In the genomic region with DNA sequence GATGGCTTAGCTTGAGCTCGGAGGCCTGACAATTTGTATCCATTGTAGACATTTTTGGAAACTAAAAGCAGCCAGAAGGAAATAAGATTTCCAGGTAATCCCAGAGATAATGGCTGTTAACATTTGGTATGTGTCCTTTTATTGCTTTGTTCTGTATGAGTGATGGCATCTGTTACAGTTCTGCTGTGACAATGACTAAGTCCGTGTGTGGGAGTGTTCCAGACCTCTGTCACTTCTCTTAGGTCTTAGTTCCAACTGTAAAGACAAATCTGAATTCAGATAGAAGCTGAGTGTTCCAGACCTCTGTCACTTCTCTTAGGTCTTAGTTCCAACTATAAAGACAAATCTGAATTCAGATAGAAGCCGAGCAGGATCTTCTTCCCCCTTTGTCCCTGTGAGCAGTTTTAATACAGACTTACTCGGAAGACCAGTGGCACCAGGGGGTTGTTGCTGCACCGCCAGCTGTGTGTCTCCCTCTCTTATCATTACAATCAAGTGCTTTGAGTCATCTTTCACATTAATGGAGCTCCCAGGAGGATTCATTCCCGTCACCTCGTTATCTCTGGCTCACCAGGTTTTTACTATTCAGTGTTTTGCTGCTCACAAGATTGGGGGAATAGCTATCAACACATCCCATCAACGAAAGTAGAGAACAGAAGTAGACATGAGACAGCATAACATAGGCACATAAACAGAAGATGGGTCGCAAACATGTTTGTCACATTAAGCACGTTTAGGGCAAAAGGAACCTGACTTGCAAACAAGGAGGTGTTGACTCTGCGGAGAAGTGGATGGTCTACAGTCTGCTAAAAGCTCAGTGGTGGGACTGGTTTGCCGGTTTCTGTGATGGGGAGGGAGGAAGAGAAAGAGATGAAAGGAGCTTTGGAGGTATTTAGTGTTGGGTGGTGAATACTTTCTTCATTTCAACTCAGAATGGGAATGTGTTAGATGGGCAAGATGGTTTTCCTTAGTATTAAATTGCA, we compare ENCODE assay signal across 25 cellular contexts.
DNase-seq lines count a peak whose midpoint lies in the region; ATAC-seq, FAIRE-seq and TF ChIP-seq lines count a peak whose summit lies in the region.
"Had no signal": no experiment of that assay in that cellular context is flagged by ENCODE, and none has a peak within 500 bp of the region (broad histone marks: within the 10 kb centered on the region; RNA-seq: fewer than 3 reads in every experiment).

No MANE protein-coding gene starts in this region.

- H3K9me3 Mint-ChIP-seq in activated naive CD8-positive, alpha-beta T cell treated with anti-CD3 and anti-CD28 coated beads, Interleukin-2, amount 50 U/mL, for 24 hours = no peaks in the 10 kb centered on the region
- H3K9me3 Mint-ChIP-seq in activated naive CD8-positive, alpha-beta T cell treated with anti-CD3 and anti-CD28 coated beads for 36 hours = no peaks in the 10 kb centered on the region
- H3K9me3 Mint-ChIP-seq in chondrocyte (ENCODE audit: low read depth) (no peaks in the 10 kb centered on the region), progenitor cell of endocrine pancreas (ENCODE audit: low read depth) (no peaks in the 10 kb centered on the region)
- H3K9me3 Mint-ChIP-seq: T-cell had no signal

- H3K18ac ChIP-seq in H1 (ENCODE audit: extremely low read depth, low read length) = peak overlapping the region; percentile 21; the same call in 1 of the 2 replicates

- CTCF ChIA-PET in H1 (lab: Charles Lee; ENCODE audit: partially characterized antibody) = interaction anchor here (1.0 to 3.3 kb wide), 5 partner anchors 9 to 861 kb away, joined by 3 to 25 read pairs (median 5); no protein-coding TSS in a partner anchor

- no peak overlapping the region for H3K4me3 Mint-ChIP-seq in activated naive CD8-positive, alpha-beta T cell treated with anti-CD3 and anti-CD28 coated beads, Interleukin-2, amount 50 U/mL, for 24 hours
- H3K4me3 Mint-ChIP-seq in activated naive CD8-positive, alpha-beta T cell treated with anti-CD3 and anti-CD28 coated beads for 36 hours = no peak overlapping the region
- H3K4me3 Mint-ChIP-seq in chondrocyte (ENCODE audit: unreplicated experiment) = no peak overlapping the region
- no peak overlapping the region for H3K4me3 Mint-ChIP-seq in progenitor cell of endocrine pancreas (ENCODE audit: low read depth)
- H3K4me3 Mint-ChIP-seq: activated CD8-positive, alpha-beta T cell treated with anti-CD3 and anti-CD28 coated beads, Interleukin-2, amount 10 ng/mL, durations not matched to agents 7 days and 5 days; activated naive CD8-positive, alpha-beta T cell; CD4-positive, alpha-beta memory T cell; T-cell had no signal

- H3K27ac Mint-ChIP-seq in activated naive CD8-positive, alpha-beta T cell treated with anti-CD3 and anti-CD28 coated beads, Interleukin-2, amount 50 U/mL, for 24 hours = no peak overlapping the region
- H3K27ac Mint-ChIP-seq in activated naive CD8-positive, alpha-beta T cell treated with anti-CD3 and anti-CD28 coated beads for 36 hours = no peak overlapping the region
- H3K27ac Mint-ChIP-seq in chondrocyte (ENCODE audit: unreplicated experiment) (no peak overlapping the region), progenitor cell of endocrine pancreas (no peak overlapping the region)
- H3K27ac Mint-ChIP-seq: activated CD8-positive, alpha-beta T cell treated with anti-CD3 and anti-CD28 coated beads, Interleukin-2, amount 10 ng/mL, durations not matched to agents 7 days and 5 days; activated naive CD8-positive, alpha-beta T cell; T-cell had no signal

- H3K79me2 ChIP-seq in H1 (ENCODE audit: control insufficient read depth in 1 of 2, insufficient read depth in 2 of 2, low read length in 2 of 2) = no peaks in the 10 kb centered on the region

- no peaks in the 10 kb centered on the region for H3K36me3 Mint-ChIP-seq in activated naive CD8-positive, alpha-beta T cell treated with anti-CD3 and anti-CD28 coated beads, Interleukin-2, amount 50 U/mL, for 24 hours (ENCODE audit: low read depth)
- H3K36me3 Mint-ChIP-seq in activated naive CD8-positive, alpha-beta T cell treated with anti-CD3 and anti-CD28 coated beads for 36 hours = peaks cover 1% of the 10 kb centered on the region
- H3K36me3 Mint-ChIP-seq in chondrocyte (ENCODE audit: low read depth) (peaks cover 2% of the 10 kb centered on the region), progenitor cell of endocrine pancreas (ENCODE audit: insufficient read depth) (no peaks in the 10 kb centered on the region)
- H3K36me3 Mint-ChIP-seq: activated naive CD8-positive, alpha-beta T cell; CD4-positive, alpha-beta memory T cell; T-cell had no signal

- H3K79me1 ChIP-seq in H1 (ENCODE audit: low read depth, low read length) = no peaks in the 10 kb centered on the region; the same call in 1 of the 2 replicates

- TF ChIP-seq RAD21 in H1 (IDR thresholded peaks at IDR 0.05 in 1 of 2, conservative IDR thresholded peaks at IDR 0.05 in 1 of 2; ENCODE audit: low read depth in 2 of 2, low read length in 2 of 2) = no peak

- peak; percentile 76 for FAIRE-seq in H1 (lab: Jason Lieb, UNC)
- FAIRE-seq: bronchial epithelial cell had no signal

- H3K14ac ChIP-seq in H1 (ENCODE audit: insufficient read length) = no peak overlapping the region

- no peaks in the 10 kb centered on the region; the same call in 1 of the 2 replicates for H3K23me2 ChIP-seq in H1 (ENCODE audit: low read depth, low read length)

- H4K5ac ChIP-seq in H1 (ENCODE audit: insufficient read length, low read depth, low read length) = no peak overlapping the region

- no peak overlapping the region for H2AK5ac ChIP-seq in H1 (ENCODE audit: low read depth, low read length)

- 53% methylated on average over 12 of the region's 12 CpGs; no CpG with 5 or more reads in 1 of the 2 experiments for WGBS in H1 (ENCODE audit: extremely low coverage in 1 of 2, insufficient coverage in 1 of 2, insufficient read length in 1 of 2, insufficient replicate concordance in 2 of 2, low coverage in 1 of 2, low lambda C conversion rate in 2 of 2, missing lambda C conversion rate in 1 of 2), 2 experiments

- H3K4me1 Mint-ChIP-seq in activated naive CD8-positive, alpha-beta T cell treated with anti-CD3 and anti-CD28 coated beads, Interleukin-2, amount 50 U/mL, for 24 hours = no peaks in the 10 kb centered on the region
- H3K4me1 Mint-ChIP-seq in activated naive CD8-positive, alpha-beta T cell treated with anti-CD3 and anti-CD28 coated beads for 36 hours = no peaks in the 10 kb centered on the region
- H3K4me1 Mint-ChIP-seq in chondrocyte (ENCODE audit: low read depth) (no peaks in the 10 kb centered on the region), progenitor cell of endocrine pancreas (ENCODE audit: low read depth) (peaks cover 1% of the 10 kb centered on the region)

- H4K20me1 ChIP-seq in H1 (replicated peaks in 1 of 2; ENCODE audit: control insufficient read depth in 1 of 2, insufficient read depth in 2 of 2, low read length in 2 of 2) = no peaks in the 10 kb centered on the region

- H2BK20ac ChIP-seq in H1 (ENCODE audit: low read length) = peak overlapping the region; percentile 91; the same call in 1 of the 2 replicates

- no peak overlapping the region for H2BK15ac ChIP-seq in H1 (ENCODE audit: low read length)

- no peak overlapping the region for H3K56ac ChIP-seq in H1 (replicated peaks; ENCODE audit: insufficient read length, low read depth, low read length)

- POLR2A ChIA-PET in H1 (lab: Charles Lee; ENCODE audit: partially characterized antibody) = interaction anchor here (0.6 to 1.4 kb wide), 2 partner anchors 11 to 925 kb away, joined by 3 read pairs; no protein-coding TSS in a partner anchor

- no peaks in the 10 kb centered on the region for H3K9me3 ChIP-seq in H1 (ENCODE audit: insufficient read depth in 2 of 2, low read depth in 1 of 2, low read length in 1 of 2)

- peak overlapping the region; percentile 3; the same call in 1 of the 2 replicates for H2BK5ac ChIP-seq in H1 (ENCODE audit: low read depth, low read length)

- peaks cover 0 to 10% (median 8%) of the 10 kb centered on the region in 4 experiments; a peak in 4 of 7 replicates for H3K4me1 ChIP-seq in H1 (replicated peaks in 1 of 4; ENCODE audit: control insufficient read depth in 3 of 4, insufficient read depth in 4 of 4, low read length in 3 of 4)
- H3K4me1 ChIP-seq in foreskin keratinocyte = no peaks in the 10 kb centered on the region

- no peaks in the 10 kb centered on the region for H3K27me3 Mint-ChIP-seq in activated naive CD8-positive, alpha-beta T cell treated with anti-CD3 and anti-CD28 coated beads, Interleukin-2, amount 50 U/mL, for 24 hours
- no peaks in the 10 kb centered on the region for H3K27me3 Mint-ChIP-seq in activated naive CD8-positive, alpha-beta T cell treated with anti-CD3 and anti-CD28 coated beads for 36 hours
- H3K27me3 Mint-ChIP-seq in chondrocyte (ENCODE audit: low read depth) (peaks cover 4% of the 10 kb centered on the region), progenitor cell of endocrine pancreas (peaks cover 24% of the 10 kb centered on the region)
- H3K27me3 Mint-ChIP-seq: activated naive CD8-positive, alpha-beta T cell; CD4-positive, alpha-beta memory T cell; T-cell had no signal

- H3K9ac ChIP-seq in H1 (replicated peaks in 1 of 4; ENCODE audit: extremely low read depth in 1 of 4, low read depth in 3 of 4, low read length in 3 of 4) = no peak overlapping the region
- H3K9ac ChIP-seq: GM23248 had no signal

- TF ChIP-seq POLR2A in NB4 (IDR thresholded peaks at IDR 0.05; ENCODE audit: extremely low read depth, insufficient read length) (no peak), H1 (IDR thresholded peaks at IDR 0.05; ENCODE audit: control extremely low read depth in 1 of 2, low read depth in 2 of 2, low read length in 2 of 2) (no peak)

- H2BK12ac ChIP-seq in H1 (ENCODE audit: low read depth, low read length) = no peak overlapping the region

- no peaks in the 10 kb centered on the region for H3K27me3 ChIP-seq in H1 (replicated peaks in 1 of 4; ENCODE audit: control insufficient read depth in 3 of 4, extremely low read depth in 1 of 4, insufficient read depth in 3 of 4, low read length in 3 of 4)
- no peaks in the 10 kb centered on the region for H3K27me3 ChIP-seq in foreskin keratinocyte

- H3K4me2 ChIP-seq in H1 (ENCODE audit: insufficient read depth in 1 of 2, low read depth in 2 of 2, low read length in 2 of 2) = peak overlapping the region; percentile 40 to 47

- TF ChIP-seq CTCF in NB4 (IDR thresholded peaks at IDR 0.05; ENCODE audit: low read depth, low read length) (no peak), H1 (IDR thresholded peaks at IDR 0.05; ENCODE audit: control extremely low read depth in 1 of 3, insufficient read depth in 1 of 3, low read depth in 1 of 3, low read length in 3 of 3) (no peak), chondrocyte (IDR thresholded peaks at IDR 0.05) (no peak), foreskin keratinocyte (conservative IDR thresholded peaks at IDR 0.05) (no peak), progenitor cell of endocrine pancreas (IDR thresholded peaks at IDR 0.05; ENCODE audit: unreplicated experiment) (no peak)

- H3K27ac ChIP-seq in H1 (ENCODE audit: low read depth, low read length) = no peak overlapping the region
- H3K27ac ChIP-seq in foreskin keratinocyte = no peak overlapping the region
- H3K27ac ChIP-seq: GM23248, HL-60, VCaP had no signal

- no peak overlapping the region for H3K4me3 ChIP-seq in NB4 (ENCODE audit: low read depth, low read length)
- H3K4me3 ChIP-seq in H1 (ENCODE audit: extremely low read depth in 1 of 4, insufficient read depth in 2 of 4, low read depth in 3 of 4, low read length in 4 of 4) = peak overlapping the region in 1 of 4 experiments; percentile 16; a peak in 1 of 8 replicates
- H3K4me3 ChIP-seq: GM23248 had no signal

- no peak for TF ChIP-seq EP300 in H1 (IDR thresholded peaks at IDR 0.05; ENCODE audit: borderline replicate concordance in 1 of 2, low read depth in 2 of 2, low read length in 2 of 2)

- no peak overlapping the region for H2AFZ ChIP-seq in H1 (ENCODE audit: low read length)
- H2AFZ ChIP-seq: GM23248 had no signal

- H3K36me3 ChIP-seq in H1 (ENCODE audit: control insufficient read depth in 2 of 4, insufficient read depth in 4 of 4, low read length in 3 of 4) = no peaks in the 10 kb centered on the region

- DNase-seq in activated naive CD8-positive, alpha-beta T cell treated with anti-CD3 and anti-CD28 coated beads, Interleukin-2, amount 50 U/mL, for 24 hours = no peak
- no peak for DNase-seq in activated naive CD8-positive, alpha-beta T cell treated with anti-CD3 and anti-CD28 coated beads for 36 hours
- DNase-seq in NB4 (ENCODE audit: low read depth) = peak; percentile 29
- no peak for DNase-seq in H1 (ENCODE audit: low read depth in 1 of 2, low spot score in 2 of 2)
- DNase-seq in chondrocyte (ENCODE audit: low spot score) = no peak
- no peak for DNase-seq in foreskin keratinocyte
- DNase-seq in progenitor cell of endocrine pancreas (ENCODE audit: low spot score, unreplicated experiment) = no peak
- DNase-seq: ACHN; activated CD8-positive, alpha-beta T cell treated with anti-CD3 and anti-CD28 coated beads, Interleukin-2, amount 10 ng/mL, durations not matched to agents 7 days and 5 days; CD4-positive, alpha-beta memory T cell; dermis blood vessel endothelial cell; foreskin melanocyte; GM23248; Kasumi-1; left cardiac atrium; NCI-H1436; stimulated activated CD4-positive, alpha-beta T cell treated with anti-CD3 and anti-CD28 coated beads, Interleukin-15, amount 100 ng/mL, for 24 hours; stimulated activated naive CD4-positive, alpha-beta T cell treated with Interleukin-2 at 50 U/mL for 16 hours; T-cell; trophoblast cell had no signal

- no peak overlapping the region for H2BK120ac ChIP-seq in H1 (replicated peaks; ENCODE audit: low read depth, low read length)

- H4K8ac ChIP-seq in H1 (ENCODE audit: extremely low read depth, insufficient read depth, low read length) = no peak overlapping the region

- H4K91ac ChIP-seq in H1 (replicated peaks; ENCODE audit: insufficient read length, low read length) = no peak overlapping the region

- H3K4ac ChIP-seq in H1 (replicated peaks; ENCODE audit: insufficient read length, low read depth, low read length) = peak overlapping the region; percentile 92

- no peak overlapping the region for H3K23ac ChIP-seq in H1 (ENCODE audit: insufficient read length)

- ATAC-seq in activated naive CD8-positive, alpha-beta T cell treated with anti-CD3 and anti-CD28 coated beads, Interleukin-2, amount 50 U/mL, for 24 hours = peak; percentile 36
- ATAC-seq in foreskin keratinocyte (no peak), HG02678 (IDR thresholded peaks at IDR 0.05; ENCODE audit: unreplicated experiment) (no peak)
- ATAC-seq: activated CD8-positive, alpha-beta T cell treated with anti-CD3 and anti-CD28 coated beads, Interleukin-2, amount 10 ng/mL, durations not matched to agents 7 days and 5 days; left cardiac atrium; T-cell had no signal
